8 cellular contexts compared by ENCODE assay signal in genomic region chr14:90399541-90400444, GRCh38. TPM values are rescaled to one million over a fixed set of nuclear protein-coding genes. Genes with fewer than 3 reads are reported as not detected.
DNase-seq lines count a peak whose midpoint lies in the region; ATAC-seq and TF ChIP-seq lines count a peak whose summit lies in the region.

No MANE protein-coding gene starts in this region.

- H3K36me3 Mint-ChIP-seq in T-helper 1 cell treated with Interleukin-12 subunit alpha and Interleukin-12 subunit beta and Interleukin-4 antibody, amounts not matched to agents 30 μg/mL and 1 μg/mL, for 36 hours (ENCODE audit: low read depth): peaks cover 62% of the 10 kb centered on the region

- H3K9me3 Mint-ChIP-seq in T-helper 1 cell treated with Interleukin-12 subunit alpha and Interleukin-12 subunit beta and Interleukin-4 antibody, amounts not matched to agents 30 μg/mL and 1 μg/mL, for 36 hours: no peaks in the 10 kb centered on the region

- peaks cover 0 to 3% of the 10 kb centered on the region in 2 donors for H3K27me3 ChIP-seq in uterus

- no peaks in the 10 kb centered on the region for H3K4me1 ChIP-seq in uterus

- ATAC-seq in HG02852 (IDR thresholded peaks at IDR 0.05; ENCODE audit: unreplicated experiment): peak; percentile 33
- ATAC-seq in left ventricle myocardium superior: peak; percentile 71

- H3K27me3 Mint-ChIP-seq in T-helper 1 cell treated with Interleukin-12 subunit alpha and Interleukin-12 subunit beta and Interleukin-4 antibody, amounts not matched to agents 30 μg/mL and 1 μg/mL, for 36 hours (ENCODE audit: low read depth): no peaks in the 10 kb centered on the region

- H3K4me1 Mint-ChIP-seq in T-helper 1 cell treated with Interleukin-12 subunit alpha and Interleukin-12 subunit beta and Interleukin-4 antibody, amounts not matched to agents 30 μg/mL and 1 μg/mL, for 36 hours (ENCODE audit: low read depth): peaks cover 50% of the 10 kb centered on the region

- TF ChIP-seq POLR2A in uterus (IDR thresholded peaks at IDR 0.05): no peak

- H3K27ac Mint-ChIP-seq in T-helper 1 cell treated with Interleukin-12 subunit alpha and Interleukin-12 subunit beta and Interleukin-4 antibody, amounts not matched to agents 30 μg/mL and 1 μg/mL, for 36 hours: peak overlapping the region; percentile 98

- peak overlapping the region; percentile 94 for H3K4me3 Mint-ChIP-seq in T-helper 1 cell treated with Interleukin-12 subunit alpha and Interleukin-12 subunit beta and Interleukin-4 antibody, amounts not matched to agents 30 μg/mL and 1 μg/mL, for 36 hours

- no peaks in the 10 kb centered on the region for H3K9me3 ChIP-seq in uterus

- intact Hi-C loops in left ventricle myocardium superior (cut with micrococcal nuclease) (loop anchor here (2.0 kb wide), 1 partner anchor 297 kb away; no protein-coding TSS in a partner anchor), uterus (cut with DNase I; ENCODE audit: low total_unique reads) (loop anchor here (10.0 kb wide), 2 partner anchors 295 to 355 kb away; no protein-coding TSS in a partner anchor)

- H3K27ac ChIP-seq in uterus: peak overlapping the region; percentile 90 to 95

- H3K4me3 ChIP-seq in GM12875 (ENCODE audit: low read depth, low read length): no peak overlapping the region
- no peak overlapping the region for H3K4me3 ChIP-seq in uterus

- TF ChIP-seq CTCF in GM12875 (IDR thresholded peaks at IDR 0.05; ENCODE audit: borderline replicate concordance, insufficient read depth, low read depth, low read length) (peak; percentile 99), uterus (IDR thresholded peaks at IDR 0.05) (peak; percentile 97 to 98 (median 97))

- peak; percentile 95 for DNase-seq in NCI-H146 (lab: John Stamatoyannopoulos, UW)
- DNase-seq in amniotic epithelial cell (ENCODE audit: low read depth): peak; percentile 84
- DNase-seq in left ventricle myocardium superior: peak; percentile 92
- peak; percentile 94 for DNase-seq in putamen (ENCODE audit: low spot score)
- DNase-seq in uterus: peak; percentile 85 to 91

- no peaks in the 10 kb centered on the region for H3K36me3 ChIP-seq in uterus

RNA-seq across cellular contexts. Expression of gene CALM1, which starts 3.0 kb away (rescaled TPM):
- total RNA-seq in left ventricle myocardium superior (610 TPM), uterus (100 to 1,000 TPM; 155 to 248 (median 201) TPM)
